ENCODE assay signal across 17 cellular contexts in the genomic region with DNA sequence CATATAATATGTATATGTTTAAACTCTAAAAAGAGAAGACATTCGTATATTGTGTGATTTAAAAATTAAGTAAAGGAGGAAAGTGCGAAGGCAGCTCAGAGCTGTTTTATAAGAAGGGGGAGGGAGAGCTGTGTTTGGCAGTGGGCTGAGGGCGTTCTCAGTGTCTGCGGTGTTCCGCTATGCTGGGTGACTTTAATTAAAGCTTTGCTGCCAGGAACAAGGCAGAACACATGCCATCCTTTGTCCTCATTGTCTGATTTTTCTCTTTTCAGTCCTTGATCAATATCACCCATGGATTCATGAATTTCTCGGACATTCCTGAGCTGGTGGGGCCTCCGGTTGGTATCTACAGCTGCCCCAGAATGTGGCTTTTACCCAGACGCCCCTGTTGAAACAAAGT.
DNase-seq lines count a peak whose midpoint lies in the region; ATAC-seq and TF ChIP-seq lines count a peak whose summit lies in the region.
"Had no signal": no experiment of that assay in that cellular context is flagged by ENCODE, and none has a peak within 500 bp of the region (broad histone marks: within the 10 kb centered on the region; RNA-seq: fewer than 3 reads in every experiment).

No MANE protein-coding gene starts in this region.

- TF ChIP-seq RAD21 in IMR-90 (IDR thresholded peaks at IDR 0.05; ENCODE audit: low read length), result no peak

- dilution Hi-C loops in IMR-90 (cut with HindIII; ENCODE audit: low sequenced_read_pairs, unreplicated experiment), result no loop called here

- peak overlapping the region in 4 of 5 experiments; percentile 30 to 84 (median 74) for H3K27ac Mint-ChIP-seq in brain
- H3K27ac Mint-ChIP-seq: HFFc6 had no signal

- in situ Hi-C loops in IMR-90 (cut with MboI; ENCODE audit: low sequenced_read_pairs), result no loop called here

- H3K27ac ChIP-seq in IMR-90 (ENCODE audit: insufficient read depth, low read length) (peak overlapping the region; percentile 58; the same call in 1 of the 2 replicates), muscle layer of duodenum (ENCODE audit: low read length) (peak overlapping the region; percentile 56)
- H3K27ac ChIP-seq: PC-9, SJSA1 had no signal

- H3K4me1 Mint-ChIP-seq in brain, result peaks cover 31% of the 10 kb centered on the region

- H2BK5ac ChIP-seq in IMR-90 (ENCODE audit: low read depth, low read length, poor library complexity, severe bottlenecking), result no peak overlapping the region

- peaks cover 0 to 2% (median 0%) of the 10 kb centered on the region in 5 experiments for H3K9me3 Mint-ChIP-seq in brain
- H3K9me3 Mint-ChIP-seq: CD4-positive, CD25-positive, alpha-beta regulatory T cell; HFFc6 had no signal

- H3K14ac ChIP-seq in IMR-90 (replicated peaks; ENCODE audit: low read depth, low read length), result peak overlapping the region; percentile 74

- peak overlapping the region; percentile 29; the same call in 2 of the 3 replicates for H2BK15ac ChIP-seq in IMR-90 (ENCODE audit: low read depth, low read length)

- peaks cover 0 to 10% of the 10 kb centered on the region in 2 experiments; a peak in 1 of 4 replicates for H3K79me1 ChIP-seq in IMR-90 (ENCODE audit: low read depth in 1 of 2, low read length in 2 of 2)

- H3K4me3 ChIP-seq in IMR-90 (ENCODE audit: insufficient read depth, low read depth, low read length), result no peak overlapping the region
- H3K4me3 ChIP-seq in muscle layer of duodenum (ENCODE audit: low read depth in 1 of 2, low read length in 2 of 2), result no peak overlapping the region
- H3K4me3 ChIP-seq: PC-9, SJSA1 had no signal

- CTCF ChIA-PET in IMR-90 (lab: Yijun Ruan, JAX), result no interaction called here

- BruUV-seq in IMR-90 (replicated peaks; lab: Mats Ljungman, UMichigan), result no TSS peak

- H3K9me3 ChIP-seq in IMR-90 (ENCODE audit: control insufficient read depth, insufficient read depth, low read length) (peaks cover under 1% of the 10 kb centered on the region; the same call in 1 of the 2 replicates), muscle layer of duodenum (ENCODE audit: control insufficient read depth in 1 of 2, low read length in 2 of 2) (no peaks in the 10 kb centered on the region)
- H3K9me3 ChIP-seq: SJSA1 had no signal

- H2BK120ac ChIP-seq in IMR-90 (ENCODE audit: low read depth, low read length), result peak overlapping the region; percentile 68

- H3K9ac ChIP-seq in IMR-90 (ENCODE audit: low read depth, low read length), result no peak overlapping the region; the same call in 1 of the 2 replicates

- peak overlapping the region; percentile 66 for H3K4ac ChIP-seq in IMR-90 (ENCODE audit: low read depth, low read length)

- H3K27me3 Mint-ChIP-seq in brain, result peaks cover 7% of the 10 kb centered on the region
- H3K27me3 Mint-ChIP-seq: CD4-positive, CD25-positive, alpha-beta regulatory T cell had no signal

- TF ChIP-seq CTCF in IMR-90 (conservative IDR thresholded peaks at IDR 0.05; ENCODE audit: low read depth, low read length) (no peak), brain (conservative IDR thresholded peaks at IDR 0.05) (no peak)

- no peak overlapping the region for H3K56ac ChIP-seq in IMR-90 (ENCODE audit: extremely low read depth, insufficient read depth, low read length)

- H3K4me1 ChIP-seq in IMR-90 (ENCODE audit: control insufficient read depth, insufficient read depth, low read length), result peaks cover 24% of the 10 kb centered on the region
- no peaks in the 10 kb centered on the region for H3K4me1 ChIP-seq in muscle layer of duodenum (ENCODE audit: control insufficient read depth in 1 of 2, insufficient read depth in 2 of 2, low read length in 2 of 2)

- H2AFZ ChIP-seq in IMR-90 (replicated peaks; ENCODE audit: low read length, poor library complexity), result no peak overlapping the region
- H2AFZ ChIP-seq: PC-9 had no signal

- H4K5ac ChIP-seq in IMR-90 (ENCODE audit: low read depth, low read length), result peak overlapping the region; percentile 65

- H3K4me2 ChIP-seq in IMR-90 (ENCODE audit: low read depth, low read length), result no peak overlapping the region
- H3K4me2 ChIP-seq: PC-9 had no signal

- 0 out of 2 replicates have a peak, but pooled peaks cover 3% of the 10 kb centered on the region for H4K20me1 ChIP-seq in IMR-90 (ENCODE audit: insufficient read depth, low read length)

- no peak for ATAC-seq in IMR-90 (ENCODE audit: low read depth)
- no peak for ATAC-seq in stimulated activated naive CD8-positive, alpha-beta T cell treated with anti-CD3 and anti-CD28 coated beads, Interleukin-15, Interleukin-2, amounts not matched to agents 100 U/mL and 50 U/mL, for 24 hours

- peaks cover 24% of the 10 kb centered on the region for H3K9me1 ChIP-seq in IMR-90 (ENCODE audit: insufficient read depth, low read length)

- H3K23ac ChIP-seq in IMR-90 (ENCODE audit: low read depth, low read length), result no peak overlapping the region; the same call in 1 of the 2 replicates

- peaks cover 2% of the 10 kb centered on the region for H3K36me3 Mint-ChIP-seq in brain
- H3K36me3 Mint-ChIP-seq: CD4-positive, CD25-positive, alpha-beta regulatory T cell had no signal

- no peak overlapping the region for H2AK9ac ChIP-seq in IMR-90 (replicated peaks; ENCODE audit: low read depth, low read length, poor library complexity)

- no peak for TF ChIP-seq POLR2A in IMR-90 (IDR thresholded peaks at IDR 0.05; ENCODE audit: low read depth, low read length)

- H2BK20ac ChIP-seq in IMR-90 (ENCODE audit: low read depth, low read length), result peak overlapping the region; percentile 84; the same call in 1 of the 2 replicates

- POLR2A ChIA-PET in IMR-90 (lab: Charles Lee; ENCODE audit: unreplicated experiment), result no interaction called here

- H3K27me3 ChIP-seq in IMR-90 (ENCODE audit: control insufficient read depth, insufficient read depth, low read length), result no peaks in the 10 kb centered on the region
- H3K27me3 ChIP-seq in muscle layer of duodenum (ENCODE audit: low read depth, low read length), result no peaks in the 10 kb centered on the region
- H3K27me3 ChIP-seq: SJSA1 had no signal

- peak overlapping the region; percentile 95 for H2AK5ac ChIP-seq in IMR-90 (ENCODE audit: low read depth, low read length)

- no peak for DNase-seq in IMR-90
- peak; percentile 49 for DNase-seq in retina
- no peak for DNase-seq in ureter (ENCODE audit: low spot score)
- no peak for DNase-seq in GDM1 (lab: John Stamatoyannopoulos, UW)
- DNase-seq in stimulated activated naive CD8-positive, alpha-beta T cell treated with anti-CD3 and anti-CD28 coated beads, Interleukin-15, Interleukin-2, amounts not matched to agents 100 U/mL and 50 U/mL, for 24 hours, result no peak
- no peak for DNase-seq in NCI-H446 treated with DMSO at 0.1 percent for 48 hours (lab: John Stamatoyannopoulos, UW)
- DNase-seq: CD4-positive, CD25-positive, alpha-beta regulatory T cell; EL; HFFc6; NCI-H1105; NCI-H187; NCI-H510A; NCI-H82; PC-9 had no signal

- peak overlapping the region; percentile 7 to 72 (median 50) for H3K4me3 Mint-ChIP-seq in brain
- H3K4me3 Mint-ChIP-seq: CD4-positive, CD25-positive, alpha-beta regulatory T cell; HFFc6 had no signal

- H3K36me3 ChIP-seq in IMR-90 (ENCODE audit: control insufficient read depth, insufficient read depth, low read length), result peaks cover 28% of the 10 kb centered on the region; the same call in 1 of the 2 replicates
- peaks cover 8 to 51% of the 10 kb centered on the region in 2 donors for H3K36me3 ChIP-seq in muscle layer of duodenum (ENCODE audit: control insufficient read depth in 1 of 2, insufficient read depth in 2 of 2, low read length in 2 of 2)
- H3K36me3 ChIP-seq: SJSA1 had no signal

- 100% methylated on average over 2 to 3 of the region's 8 CpGs for WGBS in IMR-90 (ENCODE audit: extremely low coverage in 2 of 2, insufficient read length in 1 of 2), 2 experiments

- peak overlapping the region; percentile 57 for H3K18ac ChIP-seq in IMR-90 (ENCODE audit: low read depth, low read length)

- intact Hi-C loops in IMR-90 (cut with micrococcal nuclease), result no loop called here

- peak overlapping the region; percentile 60 for H4K91ac ChIP-seq in IMR-90 (ENCODE audit: insufficient read depth, low read depth, low read length)

- peak overlapping the region; percentile 52 to 68; a peak in 2 of 4 replicates for H4K8ac ChIP-seq in IMR-90 (ENCODE audit: low read depth in 2 of 2, low read length in 2 of 2)

TF ChIP-seq in IMR-90, 13 proteins besides CTCF, POLR2A, EP300 and RAD21:
- TF ChIP-seq BHLHE40 (IDR thresholded peaks at IDR 0.05; ENCODE audit: low read depth, low read length), result no peak
- TF ChIP-seq, protein P1, sequence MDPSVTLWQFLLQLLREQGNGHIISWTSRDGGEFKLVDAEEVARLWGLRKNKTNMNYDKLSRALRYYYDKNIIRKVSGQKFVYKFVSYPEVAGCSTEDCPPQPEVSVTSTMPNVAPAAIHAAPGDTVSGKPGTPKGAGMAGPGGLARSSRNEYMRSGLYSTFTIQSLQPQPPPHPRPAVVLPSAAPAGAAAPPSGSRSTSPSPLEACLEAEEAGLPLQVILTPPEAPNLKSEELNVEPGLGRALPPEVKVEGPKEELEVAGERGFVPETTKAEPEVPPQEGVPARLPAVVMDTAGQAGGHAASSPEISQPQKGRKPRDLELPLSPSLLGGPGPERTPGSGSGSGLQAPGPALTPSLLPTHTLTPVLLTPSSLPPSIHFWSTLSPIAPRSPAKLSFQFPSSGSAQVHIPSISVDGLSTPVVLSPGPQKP (IDR thresholded peaks at IDR 0.05; ENCODE audit: borderline replicate concordance, low read depth, low read length), result no peak
- no peak for TF ChIP-seq NFE2L2 (IDR thresholded peaks at IDR 0.05; ENCODE audit: low read depth, low read length)
